Comparison of ENCODE assay signal across 3 cellular contexts in the genomic region with DNA sequence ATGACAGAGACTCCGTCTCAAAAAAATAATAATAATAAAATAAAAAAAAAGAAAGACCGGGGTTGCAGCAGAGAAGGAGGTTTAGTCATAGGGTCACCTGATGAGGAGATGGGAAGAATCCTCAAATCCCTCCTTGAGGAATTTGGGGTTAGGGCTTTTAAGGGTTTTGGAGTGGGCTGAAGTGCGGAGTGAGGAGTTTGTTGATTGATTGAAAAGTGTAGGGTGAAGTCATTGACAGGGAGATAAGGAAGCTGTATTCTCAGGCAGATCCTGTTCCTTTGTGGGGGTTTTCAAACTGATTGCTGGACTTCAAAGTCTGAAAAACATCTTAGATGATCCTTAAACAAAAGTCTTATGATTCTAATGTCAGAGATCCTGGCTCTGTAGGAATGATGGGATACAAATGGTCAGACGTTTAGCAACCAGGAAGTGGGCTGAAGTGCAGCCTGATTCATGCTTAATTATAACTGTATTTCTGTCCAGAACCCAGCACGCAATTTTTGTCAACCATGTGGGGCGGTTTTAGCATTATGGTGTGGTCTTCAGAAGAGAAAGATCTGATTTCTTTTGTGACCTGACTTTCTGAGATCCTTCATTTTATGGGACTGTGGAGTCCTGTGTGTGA.
TF ChIP-seq lines count a peak whose summit lies in the region.

No MANE protein-coding gene starts in this region.

TF ChIP-seq in SK-N-SH, 30 proteins besides CTCF, POLR2A, EP300 and RAD21:
- TF ChIP-seq JUND (IDR thresholded peaks at IDR 0.05): no peak
- TF ChIP-seq ELF1 (IDR thresholded peaks at IDR 0.05): peak; percentile 60

TF ChIP-seq in SK-N-SH treated with all-trans-retinoic acid at 6 μM for 48 hours, 23 proteins besides CTCF, POLR2A, EP300 and RAD21:
- TF ChIP-seq, protein P1, sequence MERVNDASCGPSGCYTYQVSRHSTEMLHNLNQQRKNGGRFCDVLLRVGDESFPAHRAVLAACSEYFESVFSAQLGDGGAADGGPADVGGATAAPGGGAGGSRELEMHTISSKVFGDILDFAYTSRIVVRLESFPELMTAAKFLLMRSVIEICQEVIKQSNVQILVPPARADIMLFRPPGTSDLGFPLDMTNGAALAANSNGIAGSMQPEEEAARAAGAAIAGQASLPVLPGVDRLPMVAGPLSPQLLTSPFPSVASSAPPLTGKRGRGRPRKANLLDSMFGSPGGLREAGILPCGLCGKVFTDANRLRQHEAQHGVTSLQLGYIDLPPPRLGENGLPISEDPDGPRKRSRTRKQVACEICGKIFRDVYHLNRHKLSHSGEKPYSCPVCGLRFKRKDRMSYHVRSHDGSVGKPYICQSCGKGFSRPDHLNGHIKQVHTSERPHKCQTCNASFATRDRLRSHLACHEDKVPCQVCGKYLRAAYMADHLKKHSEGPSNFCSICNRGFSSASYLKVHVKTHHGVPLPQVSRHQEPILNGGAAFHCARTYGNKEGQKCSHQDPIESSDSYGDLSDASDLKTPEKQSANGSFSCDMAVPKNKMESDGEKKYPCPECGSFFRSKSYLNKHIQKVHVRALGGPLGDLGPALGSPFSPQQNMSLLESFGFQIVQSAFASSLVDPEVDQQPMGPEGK (CRISPR knock-in tag; IDR thresholded peaks at IDR 0.05; ENCODE audit: borderline replicate concordance): no peak
- TF ChIP-seq OSR1 (CRISPR knock-in tag; IDR thresholded peaks at IDR 0.05) (no peak), ZFP30 (CRISPR knock-in tag; IDR thresholded peaks at IDR 0.05) (no peak), ZNF70 (CRISPR knock-in tag; IDR thresholded peaks at IDR 0.05) (no peak), ZC3H10 (CRISPR knock-in tag; IDR thresholded peaks at IDR 0.05) (no peak), ARNTL (CRISPR knock-in tag; IDR thresholded peaks at IDR 0.05; ENCODE audit: borderline replicate concordance, low read depth) (no peak), TOX (CRISPR knock-in tag; IDR thresholded peaks at IDR 0.05; ENCODE audit: borderline replicate concordance) (no peak), BACH2 (CRISPR knock-in tag; IDR thresholded peaks at IDR 0.05; ENCODE audit: borderline replicate concordance) (no peak), TCF4 (CRISPR knock-in tag; IDR thresholded peaks at IDR 0.05; ENCODE audit: borderline replicate concordance) (no peak), ZNF8 (CRISPR knock-in tag; IDR thresholded peaks at IDR 0.05) (no peak), SNAI2 (CRISPR knock-in tag; IDR thresholded peaks at IDR 0.05) (no peak), ESRRG (CRISPR knock-in tag; IDR thresholded peaks at IDR 0.05) (no peak), ZFP3 (CRISPR knock-in tag; IDR thresholded peaks at IDR 0.05) (no peak)
- TF ChIP-seq, protein P2, sequence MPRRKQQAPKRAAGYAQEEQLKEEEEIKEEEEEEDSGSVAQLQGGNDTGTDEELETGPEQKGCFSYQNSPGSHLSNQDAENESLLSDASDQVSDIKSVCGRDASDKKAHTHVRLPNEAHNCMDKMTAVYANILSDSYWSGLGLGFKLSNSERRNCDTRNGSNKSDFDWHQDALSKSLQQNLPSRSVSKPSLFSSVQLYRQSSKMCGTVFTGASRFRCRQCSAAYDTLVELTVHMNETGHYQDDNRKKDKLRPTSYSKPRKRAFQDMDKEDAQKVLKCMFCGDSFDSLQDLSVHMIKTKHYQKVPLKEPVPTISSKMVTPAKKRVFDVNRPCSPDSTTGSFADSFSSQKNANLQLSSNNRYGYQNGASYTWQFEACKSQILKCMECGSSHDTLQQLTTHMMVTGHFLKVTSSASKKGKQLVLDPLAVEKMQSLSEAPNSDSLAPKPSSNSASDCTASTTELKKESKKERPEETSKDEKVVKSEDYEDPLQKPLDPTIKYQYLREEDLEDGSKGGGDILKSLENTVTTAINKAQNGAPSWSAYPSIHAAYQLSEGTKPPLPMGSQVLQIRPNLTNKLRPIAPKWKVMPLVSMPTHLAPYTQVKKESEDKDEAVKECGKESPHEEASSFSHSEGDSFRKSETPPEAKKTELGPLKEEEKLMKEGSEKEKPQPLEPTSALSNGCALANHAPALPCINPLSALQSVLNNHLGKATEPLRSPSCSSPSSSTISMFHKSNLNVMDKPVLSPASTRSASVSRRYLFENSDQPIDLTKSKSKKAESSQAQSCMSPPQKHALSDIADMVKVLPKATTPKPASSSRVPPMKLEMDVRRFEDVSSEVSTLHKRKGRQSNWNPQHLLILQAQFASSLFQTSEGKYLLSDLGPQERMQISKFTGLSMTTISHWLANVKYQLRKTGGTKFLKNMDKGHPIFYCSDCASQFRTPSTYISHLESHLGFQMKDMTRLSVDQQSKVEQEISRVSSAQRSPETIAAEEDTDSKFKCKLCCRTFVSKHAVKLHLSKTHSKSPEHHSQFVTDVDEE (CRISPR knock-in tag; IDR thresholded peaks at IDR 0.05): no peak
- TF ChIP-seq, protein P3, sequence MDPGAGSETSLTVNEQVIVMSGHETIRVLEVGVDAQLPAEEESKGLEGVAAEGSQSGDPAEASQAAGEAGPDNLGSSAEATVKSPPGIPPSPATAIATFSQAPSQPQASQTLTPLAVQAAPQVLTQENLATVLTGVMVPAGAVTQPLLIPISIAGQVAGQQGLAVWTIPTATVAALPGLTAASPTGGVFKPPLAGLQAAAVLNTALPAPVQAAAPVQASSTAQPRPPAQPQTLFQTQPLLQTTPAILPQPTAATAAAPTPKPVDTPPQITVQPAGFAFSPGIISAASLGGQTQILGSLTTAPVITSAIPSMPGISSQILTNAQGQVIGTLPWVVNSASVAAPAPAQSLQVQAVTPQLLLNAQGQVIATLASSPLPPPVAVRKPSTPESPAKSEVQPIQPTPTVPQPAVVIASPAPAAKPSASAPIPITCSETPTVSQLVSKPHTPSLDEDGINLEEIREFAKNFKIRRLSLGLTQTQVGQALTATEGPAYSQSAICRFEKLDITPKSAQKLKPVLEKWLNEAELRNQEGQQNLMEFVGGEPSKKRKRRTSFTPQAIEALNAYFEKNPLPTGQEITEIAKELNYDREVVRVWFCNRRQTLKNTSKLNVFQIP (CRISPR knock-in tag; IDR thresholded peaks at IDR 0.05; ENCODE audit: borderline replicate concordance, low read depth): no peak

TF ChIP-seq in K562, 482 proteins besides CTCF, POLR2A, EP300 and RAD21:
- TF ChIP-seq TEAD4 (IDR thresholded peaks at IDR 0.05; ENCODE audit: low read length) (no peak), TEAD4 (CRISPR knock-in tag; IDR thresholded peaks at IDR 0.05; ENCODE audit: borderline replicate concordance) (no peak), MEIS2 (IDR thresholded peaks at IDR 0.05; ENCODE audit: partially characterized antibody) (peak; percentile 59), HOXB6 (CRISPR knock-in tag; IDR thresholded peaks at IDR 0.05; ENCODE audit: borderline replicate concordance) (no peak), JUND (IDR thresholded peaks at IDR 0.05; ENCODE audit: borderline replicate concordance, low read depth, low read length) (peak; percentile 17; the same call in 1 of the 2 replicates), JUND (tag; IDR thresholded peaks at IDR 0.05; ENCODE audit: borderline replicate concordance, low read depth, low read length) (no peak), ZNF232 (CRISPR knock-in tag; IDR thresholded peaks at IDR 0.05) (no peak), TAF15 (IDR thresholded peaks at IDR 0.05; ENCODE audit: low read depth, low read length) (no peak), SP1 (CRISPR knock-in tag; IDR thresholded peaks at IDR 0.05) (no peak), NRF1 (conservative IDR thresholded peaks at IDR 0.05 in 1 of 2, IDR thresholded peaks at IDR 0.05 in 1 of 2) (no peak), PHF21A (IDR thresholded peaks at IDR 0.05; ENCODE audit: borderline replicate concordance, low read depth) (no peak)
- TF ChIP-seq, protein P4, sequence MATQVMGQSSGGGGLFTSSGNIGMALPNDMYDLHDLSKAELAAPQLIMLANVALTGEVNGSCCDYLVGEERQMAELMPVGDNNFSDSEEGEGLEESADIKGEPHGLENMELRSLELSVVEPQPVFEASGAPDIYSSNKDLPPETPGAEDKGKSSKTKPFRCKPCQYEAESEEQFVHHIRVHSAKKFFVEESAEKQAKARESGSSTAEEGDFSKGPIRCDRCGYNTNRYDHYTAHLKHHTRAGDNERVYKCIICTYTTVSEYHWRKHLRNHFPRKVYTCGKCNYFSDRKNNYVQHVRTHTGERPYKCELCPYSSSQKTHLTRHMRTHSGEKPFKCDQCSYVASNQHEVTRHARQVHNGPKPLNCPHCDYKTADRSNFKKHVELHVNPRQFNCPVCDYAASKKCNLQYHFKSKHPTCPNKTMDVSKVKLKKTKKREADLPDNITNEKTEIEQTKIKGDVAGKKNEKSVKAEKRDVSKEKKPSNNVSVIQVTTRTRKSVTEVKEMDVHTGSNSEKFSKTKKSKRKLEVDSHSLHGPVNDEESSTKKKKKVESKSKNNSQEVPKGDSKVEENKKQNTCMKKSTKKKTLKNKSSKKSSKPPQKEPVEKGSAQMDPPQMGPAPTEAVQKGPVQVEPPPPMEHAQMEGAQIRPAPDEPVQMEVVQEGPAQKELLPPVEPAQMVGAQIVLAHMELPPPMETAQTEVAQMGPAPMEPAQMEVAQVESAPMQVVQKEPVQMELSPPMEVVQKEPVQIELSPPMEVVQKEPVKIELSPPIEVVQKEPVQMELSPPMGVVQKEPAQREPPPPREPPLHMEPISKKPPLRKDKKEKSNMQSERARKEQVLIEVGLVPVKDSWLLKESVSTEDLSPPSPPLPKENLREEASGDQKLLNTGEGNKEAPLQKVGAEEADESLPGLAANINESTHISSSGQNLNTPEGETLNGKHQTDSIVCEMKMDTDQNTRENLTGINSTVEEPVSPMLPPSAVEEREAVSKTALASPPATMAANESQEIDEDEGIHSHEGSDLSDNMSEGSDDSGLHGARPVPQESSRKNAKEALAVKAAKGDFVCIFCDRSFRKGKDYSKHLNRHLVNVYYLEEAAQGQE (CRISPR knock-in tag; IDR thresholded peaks at IDR 0.05; ENCODE audit: low read depth): no peak
- TF ChIP-seq, protein P5, sequence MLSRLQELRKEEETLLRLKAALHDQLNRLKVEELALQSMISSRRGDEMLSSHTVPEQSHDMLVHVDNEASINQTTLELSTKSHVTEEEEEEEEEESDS (CRISPR knock-in tag; IDR thresholded peaks at IDR 0.05): no peak
- TF ChIP-seq, protein P6, sequence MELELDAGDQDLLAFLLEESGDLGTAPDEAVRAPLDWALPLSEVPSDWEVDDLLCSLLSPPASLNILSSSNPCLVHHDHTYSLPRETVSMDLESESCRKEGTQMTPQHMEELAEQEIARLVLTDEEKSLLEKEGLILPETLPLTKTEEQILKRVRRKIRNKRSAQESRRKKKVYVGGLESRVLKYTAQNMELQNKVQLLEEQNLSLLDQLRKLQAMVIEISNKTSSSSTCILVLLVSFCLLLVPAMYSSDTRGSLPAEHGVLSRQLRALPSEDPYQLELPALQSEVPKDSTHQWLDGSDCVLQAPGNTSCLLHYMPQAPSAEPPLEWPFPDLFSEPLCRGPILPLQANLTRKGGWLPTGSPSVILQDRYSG (tag; conservative IDR thresholded peaks at IDR 0.05; ENCODE audit: low read depth): no peak
- TF ChIP-seq, protein P7, sequence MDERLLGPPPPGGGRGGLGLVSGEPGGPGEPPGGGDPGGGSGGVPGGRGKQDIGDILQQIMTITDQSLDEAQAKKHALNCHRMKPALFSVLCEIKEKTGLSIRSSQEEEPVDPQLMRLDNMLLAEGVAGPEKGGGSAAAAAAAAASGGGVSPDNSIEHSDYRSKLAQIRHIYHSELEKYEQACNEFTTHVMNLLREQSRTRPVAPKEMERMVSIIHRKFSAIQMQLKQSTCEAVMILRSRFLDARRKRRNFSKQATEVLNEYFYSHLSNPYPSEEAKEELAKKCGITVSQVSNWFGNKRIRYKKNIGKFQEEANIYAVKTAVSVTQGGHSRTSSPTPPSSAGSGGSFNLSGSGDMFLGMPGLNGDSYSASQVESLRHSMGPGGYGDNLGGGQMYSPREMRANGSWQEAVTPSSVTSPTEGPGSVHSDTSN (CRISPR knock-in tag; IDR thresholded peaks at IDR 0.05; ENCODE audit: low read depth): no peak
- TF ChIP-seq, protein P7 (tag; conservative IDR thresholded peaks at IDR 0.05; ENCODE audit: low read depth): peak; percentile 61; the same call in 1 of the 2 replicates
- TF ChIP-seq, protein P8, sequence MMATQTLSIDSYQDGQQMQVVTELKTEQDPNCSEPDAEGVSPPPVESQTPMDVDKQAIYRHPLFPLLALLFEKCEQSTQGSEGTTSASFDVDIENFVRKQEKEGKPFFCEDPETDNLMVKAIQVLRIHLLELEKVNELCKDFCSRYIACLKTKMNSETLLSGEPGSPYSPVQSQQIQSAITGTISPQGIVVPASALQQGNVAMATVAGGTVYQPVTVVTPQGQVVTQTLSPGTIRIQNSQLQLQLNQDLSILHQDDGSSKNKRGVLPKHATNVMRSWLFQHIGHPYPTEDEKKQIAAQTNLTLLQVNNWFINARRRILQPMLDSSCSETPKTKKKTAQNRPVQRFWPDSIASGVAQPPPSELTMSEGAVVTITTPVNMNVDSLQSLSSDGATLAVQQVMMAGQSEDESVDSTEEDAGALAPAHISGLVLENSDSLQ (IDR thresholded peaks at IDR 0.05): peak; percentile 32; the same call in 1 of the 2 replicates
